ENCODE assay signal across 8 cellular contexts in the genomic region with DNA sequence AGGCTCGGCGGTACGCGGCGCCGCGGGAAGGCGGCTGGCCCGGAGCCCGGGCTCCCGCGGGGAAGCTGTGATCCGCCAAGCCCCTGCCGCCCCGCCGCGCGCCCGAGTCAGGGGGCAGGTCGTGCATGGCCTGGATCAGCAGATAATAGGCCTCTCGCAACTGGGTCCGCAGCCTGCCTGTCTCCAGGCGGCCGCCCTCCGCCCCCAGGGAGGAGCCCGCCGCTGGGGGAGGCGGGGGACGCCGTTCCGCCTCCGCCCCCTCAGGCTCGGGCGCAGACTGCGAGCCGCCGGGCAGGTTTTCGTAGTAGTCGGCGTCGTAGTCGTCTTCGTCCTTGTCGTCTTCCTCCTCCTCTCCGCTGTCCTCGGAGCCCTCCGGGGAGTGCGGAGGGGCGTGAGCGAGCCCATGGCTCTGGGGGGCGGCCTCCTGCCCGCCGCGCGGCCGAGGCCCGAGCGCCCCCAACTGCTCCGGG. TPM values are rescaled to one million over a fixed set of nuclear protein-coding genes. Genes with fewer than 3 reads are reported as not detected.
DNase-seq lines count a peak whose midpoint lies in the region; TF ChIP-seq lines count a peak whose summit lies in the region.

A gene with protein sequence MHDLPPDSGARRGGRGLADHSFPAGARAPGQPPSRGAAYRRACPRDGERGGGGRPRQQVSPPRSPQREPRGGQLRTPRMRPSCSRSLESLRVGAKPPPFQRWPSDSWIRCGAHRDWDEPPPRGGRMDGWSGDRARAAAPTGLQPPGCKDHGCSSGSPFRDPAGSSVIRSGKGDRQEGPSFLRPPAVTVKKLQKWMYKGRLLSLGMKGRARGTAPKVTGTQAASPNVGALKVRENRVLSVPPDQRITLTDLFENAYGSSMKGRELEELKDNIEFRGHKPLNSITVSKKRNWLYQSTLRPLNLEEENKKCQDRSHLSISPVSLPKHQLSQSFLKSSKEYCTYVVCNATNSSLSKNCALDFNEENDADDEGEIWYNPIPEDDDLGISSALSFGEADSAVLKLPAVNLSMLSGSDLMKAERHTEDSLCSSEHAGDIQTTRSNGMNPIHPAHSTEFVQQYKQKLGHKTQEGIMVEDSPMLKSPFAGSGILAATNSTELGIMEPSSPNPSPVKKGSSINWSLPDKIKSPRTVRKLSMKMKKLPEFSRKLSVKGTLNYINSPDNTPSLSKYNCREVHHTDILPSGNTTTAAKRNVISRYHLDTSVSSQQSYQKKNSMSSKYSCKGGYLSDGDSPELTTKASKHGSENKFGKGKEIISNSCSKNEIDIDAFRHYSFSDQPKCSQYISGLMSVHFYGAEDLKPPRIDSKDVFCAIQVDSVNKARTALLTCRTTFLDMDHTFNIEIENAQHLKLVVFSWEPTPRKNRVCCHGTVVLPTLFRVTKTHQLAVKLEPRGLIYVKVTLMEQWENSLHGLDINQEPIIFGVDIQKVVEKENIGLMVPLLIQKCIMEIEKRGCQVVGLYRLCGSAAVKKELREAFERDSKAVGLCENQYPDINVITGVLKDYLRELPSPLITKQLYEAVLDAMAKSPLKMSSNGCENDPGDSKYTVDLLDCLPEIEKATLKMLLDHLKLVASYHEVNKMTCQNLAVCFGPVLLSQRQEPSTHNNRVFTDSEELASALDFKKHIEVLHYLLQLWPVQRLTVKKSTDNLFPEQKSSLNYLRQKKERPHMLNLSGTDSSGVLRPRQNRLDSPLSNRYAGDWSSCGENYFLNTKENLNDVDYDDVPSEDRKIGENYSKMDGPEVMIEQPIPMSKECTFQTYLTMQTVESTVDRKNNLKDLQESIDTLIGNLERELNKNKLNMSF (minus strand): TSS at position 147 of the 470 bp plus-strand sequence. CDS start 20 bp downstream, at position 127.

- H3K14ac ChIP-seq in neuronal stem cell (ENCODE audit: low read length), result peak within 1 kb of the TSS; percentile 89

- peak within 1 kb of the TSS; percentile 90 for H2BK12ac ChIP-seq in neuronal stem cell (ENCODE audit: low read length)

- H3K4me1 Mint-ChIP-seq in activated T-helper 2 cell treated with anti-CD3 and anti-CD28 coated beads, Interferon-gamma antibody, Interleukin-2, Interleukin-4, amounts not matched to agents 10 μg/mL and 5 μg/mL and 100 μg/mL, durations not matched to agents 14 hours and 24 hours and 36 hours (ENCODE audit: low read depth), result peaks cover 19% of the 10 kb centered on the region

- H3K4me3 ChIP-seq in fibroblast of villous mesenchyme (ENCODE audit: low read depth, low read length) (peak within 1 kb of the TSS; percentile 95), neuronal stem cell (ENCODE audit: low read length in 2 of 2) (peak within 1 kb of the TSS; percentile 57 to 89), subcutaneous abdominal adipose tissue (ENCODE audit: low read depth in 1 of 5, low read length in 5 of 5) (peak within 1 kb of the TSS; percentile 76 to 97 (median 89))

- peak within 1 kb of the TSS; percentile 98 for H3K23ac ChIP-seq in neuronal stem cell (ENCODE audit: low read depth, low read length, poor library complexity)

- intact Hi-C loops in activated T-helper 2 cell treated with anti-CD3 and anti-CD28 coated beads, Interferon-gamma antibody, Interleukin-2, Interleukin-4, amounts not matched to agents 10 μg/mL and 5 μg/mL and 100 μg/mL, durations not matched to agents 14 hours and 24 hours and 36 hours (cut with micrococcal nuclease), result loop anchor here (1.0 to 5.0 kb wide), 5 partner anchors 54 to 254 kb away; a partner anchor contains a TSS

- no peak within 1 kb of the TSS for H4K8ac ChIP-seq in neuronal stem cell (ENCODE audit: low read depth, low read length)

- no CpG with 5 or more reads among the region's 59 CpGs for WGBS in neuronal stem cell (ENCODE audit: extremely low coverage in 2 of 2, insufficient read length in 2 of 2, insufficient replicate concordance in 1 of 2), 2 donors

- H2BK5ac ChIP-seq in neuronal stem cell (ENCODE audit: low read length), result peak within 1 kb of the TSS; percentile 98

- H3K18ac ChIP-seq in neuronal stem cell (ENCODE audit: low read length), result peak within 1 kb of the TSS; percentile 99

- H3K4me1 ChIP-seq in neuronal stem cell (ENCODE audit: control insufficient read depth in 2 of 2, insufficient read depth in 1 of 2, low read depth in 1 of 2, low read length in 2 of 2) (peaks cover 1 to 4% of the 10 kb centered on the region in 2 donors), subcutaneous abdominal adipose tissue (ENCODE audit: control insufficient read depth in 5 of 5, insufficient read depth in 5 of 5, low read length in 5 of 5) (peaks cover 0 to 56% (median 31%) of the 10 kb centered on the region in 5 donors)

- H4K91ac ChIP-seq in neuronal stem cell (ENCODE audit: low read depth, low read length, poor library complexity), result peak within 1 kb of the TSS; percentile 53

- H3K36me3 ChIP-seq in neuronal stem cell (replicated peaks in 1 of 2; ENCODE audit: control insufficient read depth in 2 of 2, insufficient read depth in 2 of 2, low read length in 2 of 2), result no peaks in the 10 kb centered on the region
- no peaks in the 10 kb centered on the region for H3K36me3 ChIP-seq in subcutaneous abdominal adipose tissue (ENCODE audit: control insufficient read depth in 5 of 5, insufficient read depth in 5 of 5, low read length in 5 of 5)

- peak; percentile 95 for DNase-seq in COLO668 (lab: John Stamatoyannopoulos, UW; ENCODE audit: unreplicated experiment)
- peak; percentile 88 for DNase-seq in GM20000 (ENCODE audit: low spot score)
- DNase-seq in HPDE6-E6E7 (ENCODE audit: extremely low spot score), result peak; percentile 63
- peak; percentile 78 for DNase-seq in activated T-helper 2 cell treated with anti-CD3 and anti-CD28 coated beads, Interferon-gamma antibody, Interleukin-2, Interleukin-4, amounts not matched to agents 10 μg/mL and 5 μg/mL and 100 μg/mL, durations not matched to agents 14 hours and 24 hours and 36 hours (ENCODE audit: low spot score)
- peak; percentile 81 for DNase-seq in fibroblast of villous mesenchyme (ENCODE audit: low read depth)
- peak; percentile 73 for DNase-seq in neuronal stem cell (ENCODE audit: low spot score)

- TF ChIP-seq CTCF in GM20000 (IDR thresholded peaks at IDR 0.05; ENCODE audit: extremely low read depth, missing control alignments) (no peak), fibroblast of villous mesenchyme (IDR thresholded peaks at IDR 0.05; ENCODE audit: insufficient read depth, low read depth, low read length) (no peak)

- peaks cover 6% of the 10 kb centered on the region for H3K79me1 ChIP-seq in neuronal stem cell (ENCODE audit: low read depth, low read length)

- peak within 1 kb of the TSS; percentile 80 for H3K4me2 ChIP-seq in neuronal stem cell (ENCODE audit: insufficient read depth, low read length, poor library complexity, severe bottlenecking)

- H3K9me3 Mint-ChIP-seq in activated T-helper 2 cell treated with anti-CD3 and anti-CD28 coated beads, Interferon-gamma antibody, Interleukin-2, Interleukin-4, amounts not matched to agents 10 μg/mL and 5 μg/mL and 100 μg/mL, durations not matched to agents 14 hours and 24 hours and 36 hours, result no peaks in the 10 kb centered on the region

- peak within 1 kb of the TSS; percentile 90 for H3K4me3 Mint-ChIP-seq in activated T-helper 2 cell treated with anti-CD3 and anti-CD28 coated beads, Interferon-gamma antibody, Interleukin-2, Interleukin-4, amounts not matched to agents 10 μg/mL and 5 μg/mL and 100 μg/mL, durations not matched to agents 14 hours and 24 hours and 36 hours (ENCODE audit: low read depth)

- H3K27ac Mint-ChIP-seq in activated T-helper 2 cell treated with anti-CD3 and anti-CD28 coated beads, Interferon-gamma antibody, Interleukin-2, Interleukin-4, amounts not matched to agents 10 μg/mL and 5 μg/mL and 100 μg/mL, durations not matched to agents 14 hours and 24 hours and 36 hours, result peak within 1 kb of the TSS; percentile 88

- peak within 1 kb of the TSS; percentile 75 for H2BK15ac ChIP-seq in neuronal stem cell (ENCODE audit: low read length)

- peak within 1 kb of the TSS; percentile 97 for H3K9ac ChIP-seq in neuronal stem cell (ENCODE audit: low read depth, low read length, poor library complexity)
- H3K9ac ChIP-seq in subcutaneous abdominal adipose tissue (ENCODE audit: low read length in 5 of 5), result peak within 1 kb of the TSS; percentile 66 to 94 (median 91)

- H2AFZ ChIP-seq in neuronal stem cell (ENCODE audit: low read length), result peak within 1 kb of the TSS; percentile 98

- peaks cover 2% of the 10 kb centered on the region for H3K36me3 Mint-ChIP-seq in activated T-helper 2 cell treated with anti-CD3 and anti-CD28 coated beads, Interferon-gamma antibody, Interleukin-2, Interleukin-4, amounts not matched to agents 10 μg/mL and 5 μg/mL and 100 μg/mL, durations not matched to agents 14 hours and 24 hours and 36 hours (ENCODE audit: low read depth)

- peak within 1 kb of the TSS; percentile 96 for H2AK5ac ChIP-seq in neuronal stem cell (ENCODE audit: low read depth, low read length)

- peaks cover 20% of the 10 kb centered on the region for H3K27me3 Mint-ChIP-seq in activated T-helper 2 cell treated with anti-CD3 and anti-CD28 coated beads, Interferon-gamma antibody, Interleukin-2, Interleukin-4, amounts not matched to agents 10 μg/mL and 5 μg/mL and 100 μg/mL, durations not matched to agents 14 hours and 24 hours and 36 hours (ENCODE audit: low read depth)

- H3K27ac ChIP-seq in neuronal stem cell (replicated peaks; ENCODE audit: low read length) (peak within 1 kb of the TSS; percentile 98), subcutaneous abdominal adipose tissue (ENCODE audit: low read depth, low read length) (peak within 1 kb of the TSS; percentile 95)

- peak within 1 kb of the TSS; percentile 94 for H2BK120ac ChIP-seq in neuronal stem cell (ENCODE audit: low read depth, low read length)

- H3K9me3 ChIP-seq in neuronal stem cell (replicated peaks in 1 of 2; ENCODE audit: control insufficient read depth in 2 of 2, insufficient read depth in 1 of 2, low read depth in 1 of 2, low read length in 2 of 2) (no peaks in the 10 kb centered on the region), subcutaneous abdominal adipose tissue (ENCODE audit: control insufficient read depth in 5 of 5, low read length in 5 of 5) (no peaks in the 10 kb centered on the region)

- H3K4ac ChIP-seq in neuronal stem cell (ENCODE audit: low read length), result peak within 1 kb of the TSS; percentile 89

- H3K27me3 ChIP-seq in neuronal stem cell (ENCODE audit: control insufficient read depth in 3 of 3, insufficient read depth in 3 of 3, low read depth in 1 of 3, low read length in 3 of 3), result peaks cover 0 to 36% (median 0%) of the 10 kb centered on the region in 3 experiments
- H3K27me3 ChIP-seq in subcutaneous abdominal adipose tissue (ENCODE audit: control insufficient read depth in 5 of 5, insufficient read depth in 4 of 5, low read length in 5 of 5), result no peaks in the 10 kb centered on the region

TF ChIP-seq in PFSK-1, 5 proteins besides CTCF, POLR2A, EP300 and RAD21 (continues in another document):
- 0 out of 2 replicates have a peak, but pooled peaks have one; percentile 35 for TF ChIP-seq TAF1 (IDR thresholded peaks at IDR 0.05; ENCODE audit: borderline replicate concordance, insufficient read depth, low read length)

RNA-seq across cellular contexts. Expression of the gene that starts here (rescaled TPM):
- 0.18 TPM for polyA plus RNA-seq in PFSK-1 (2012; ENCODE audit: insufficient read length, low read depth)
- total RNA-seq in activated T-helper 2 cell treated with anti-CD3 and anti-CD28 coated beads, Interferon-gamma antibody, Interleukin-2, Interleukin-4, amounts not matched to agents 10 μg/mL and 5 μg/mL and 100 μg/mL, durations not matched to agents 14 hours and 24 hours and 36 hours, result 1.9 and 2.1 TPM in 2 replicates
- total RNA-seq in fibroblast of villous mesenchyme, result 24.2 and 27.6 TPM in 2 replicates
- 6.4 TPM for polyA plus RNA-seq in neuronal stem cell (2013, experiment 1 of 2)
- polyA plus RNA-seq in neuronal stem cell (2013, experiment 2 of 2), result 6.2 TPM

Comparison
In these comparisons a context has a peak if more than half of its experiments do, and no peak if none do; other contexts are left out.
1. Peak in every context shown above with its lines: DNase-seq, H3K4me3 ChIP-seq and H3K27ac ChIP-seq.